1 cellular context compared by ENCODE assay signal in the genomic region with DNA sequence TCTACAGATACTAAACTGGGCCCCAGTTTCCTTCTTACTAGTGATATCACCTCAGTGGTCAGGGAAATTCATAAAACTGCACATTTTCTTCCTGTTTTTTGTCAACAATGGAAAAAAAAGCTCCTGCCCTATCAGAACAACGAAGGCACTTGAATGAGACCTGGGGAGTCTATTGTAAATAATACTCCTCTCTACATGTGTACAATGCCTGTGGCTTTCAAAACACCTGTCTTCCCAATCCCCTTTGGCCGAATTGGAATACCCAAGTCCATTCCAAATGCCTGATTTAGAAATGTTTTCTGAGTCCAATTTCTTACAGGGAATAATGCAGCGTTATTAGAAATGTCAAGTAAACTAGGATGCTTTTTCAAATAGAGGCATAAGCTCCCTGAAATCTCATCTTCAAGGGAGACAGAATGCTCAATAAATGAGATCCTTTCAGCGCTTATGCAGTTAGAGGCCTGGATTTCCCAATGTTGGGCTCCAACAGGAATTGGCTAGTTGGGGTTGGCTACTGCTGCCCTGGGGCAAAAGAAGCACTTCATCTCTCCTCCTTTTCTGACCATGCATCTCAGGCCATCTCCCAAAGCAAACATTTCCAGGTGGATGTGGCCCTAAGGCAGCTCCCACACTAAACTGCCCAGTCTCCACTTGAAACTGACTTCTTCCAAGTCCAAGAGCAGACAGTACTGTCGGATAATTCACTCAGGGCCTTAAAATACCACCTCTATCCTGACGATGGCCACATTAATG.
TF ChIP-seq lines count a peak whose summit lies in the region.

No MANE protein-coding gene starts in this region.

TF ChIP-seq in HepG2, 621 proteins besides CTCF, POLR2A, EP300 and RAD21 (continued from another document):
- TF ChIP-seq, protein P1, sequence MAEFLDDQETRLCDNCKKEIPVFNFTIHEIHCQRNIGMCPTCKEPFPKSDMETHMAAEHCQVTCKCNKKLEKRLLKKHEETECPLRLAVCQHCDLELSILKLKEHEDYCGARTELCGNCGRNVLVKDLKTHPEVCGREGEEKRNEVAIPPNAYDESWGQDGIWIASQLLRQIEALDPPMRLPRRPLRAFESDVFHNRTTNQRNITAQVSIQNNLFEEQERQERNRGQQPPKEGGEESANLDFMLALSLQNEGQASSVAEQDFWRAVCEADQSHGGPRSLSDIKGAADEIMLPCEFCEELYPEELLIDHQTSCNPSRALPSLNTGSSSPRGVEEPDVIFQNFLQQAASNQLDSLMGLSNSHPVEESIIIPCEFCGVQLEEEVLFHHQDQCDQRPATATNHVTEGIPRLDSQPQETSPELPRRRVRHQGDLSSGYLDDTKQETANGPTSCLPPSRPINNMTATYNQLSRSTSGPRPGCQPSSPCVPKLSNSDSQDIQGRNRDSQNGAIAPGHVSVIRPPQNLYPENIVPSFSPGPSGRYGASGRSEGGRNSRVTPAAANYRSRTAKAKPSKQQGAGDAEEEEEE (CRISPR knock-in tag; IDR thresholded peaks at IDR 0.05; ENCODE audit: borderline replicate concordance) = no peak
- TF ChIP-seq GATA4 (IDR thresholded peaks at IDR 0.05; ENCODE audit: borderline replicate concordance, low read depth) (no peak), POLR2G (IDR thresholded peaks at IDR 0.05; ENCODE audit: low read depth, low read length) (no peak), ATRX (CRISPR knock-in tag; IDR thresholded peaks at IDR 0.05; ENCODE audit: borderline replicate concordance) (no peak), MAFG (CRISPR knock-in tag; IDR thresholded peaks at IDR 0.05) (no peak)
- TF ChIP-seq, protein P2, sequence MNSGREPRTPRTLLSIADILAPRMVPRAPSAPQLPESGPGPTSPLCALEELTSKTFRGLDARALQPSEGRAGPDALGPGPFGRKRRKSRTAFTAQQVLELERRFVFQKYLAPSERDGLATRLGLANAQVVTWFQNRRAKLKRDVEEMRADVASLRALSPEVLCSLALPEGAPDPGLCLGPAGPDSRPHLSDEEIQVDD (CRISPR knock-in tag; IDR thresholded peaks at IDR 0.05; ENCODE audit: borderline replicate concordance) = no peak
- TF ChIP-seq, protein P3, sequence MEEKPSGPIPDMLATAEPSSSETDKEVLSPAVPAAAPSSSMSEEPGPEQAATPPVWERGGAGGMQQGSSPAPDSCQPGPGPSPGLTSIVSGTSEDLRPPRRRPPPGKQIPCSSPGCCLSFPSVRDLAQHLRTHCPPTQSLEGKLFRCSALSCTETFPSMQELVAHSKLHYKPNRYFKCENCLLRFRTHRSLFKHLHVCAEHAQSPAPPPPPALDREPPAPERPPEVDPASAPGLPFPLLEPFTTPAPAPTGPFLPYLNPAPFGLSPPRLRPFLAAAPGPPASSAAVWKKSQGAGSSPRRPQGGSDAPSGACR (CRISPR knock-in tag; IDR thresholded peaks at IDR 0.05) = no peak
